8 cellular contexts compared by ENCODE assay signal in genomic region chr1:29202584-29203340, GRCh38. TPM values are rescaled to one million over a fixed set of nuclear protein-coding genes. Genes with fewer than 3 reads are reported as not detected.
DNase-seq lines count a peak whose midpoint lies in the region; ATAC-seq and FAIRE-seq lines count a peak whose summit lies in the region.

No MANE protein-coding gene starts in this region.

- peak; percentile 95 for FAIRE-seq in urothelium cell line (lab: Jason Lieb, UNC)

- peak; percentile 83 for DNase-seq in DMS 273 treated with DMSO at 0.1 percent for 48 hours (lab: John Stamatoyannopoulos, UW)
- DNase-seq in NCI-H1694 treated with DMSO at 0.1 percent for 48 hours (lab: John Stamatoyannopoulos, UW): peak; percentile 80
- peak; percentile 72 to 89 (median 80) for DNase-seq in T-helper 17 cell
- DNase-seq in amygdala (lab: John Stamatoyannopoulos, UW): peak; percentile 21 to 96 (median 78)
- peak; percentile 96 for DNase-seq in left ventricle myocardium superior
- peak; percentile 82 for DNase-seq in putamen (ENCODE audit: low spot score)
- DNase-seq in urothelium cell line (ENCODE audit: low spot score): peak; percentile 91

- intact Hi-C loops in left ventricle myocardium superior (cut with micrococcal nuclease): loop anchor here (5.0 kb wide), 2 partner anchors 170 to 320 kb away; no protein-coding TSS in a partner anchor

- H3K9me3 ChIP-seq in T-helper 17 cell (ENCODE audit: control insufficient read depth, low read length, poor library complexity, severe bottlenecking): no peaks in the 10 kb centered on the region

- no peak overlapping the region for H3K27ac Mint-ChIP-seq in T-helper 17 cell

- no peak overlapping the region for H3K4me3 Mint-ChIP-seq in T-helper 17 cell

- H3K27me3 Mint-ChIP-seq in T-helper 17 cell: no peaks in the 10 kb centered on the region

- H3K36me3 Mint-ChIP-seq in T-helper 17 cell (ENCODE audit: low read depth): peaks cover 5% of the 10 kb centered on the region

- no peaks in the 10 kb centered on the region for H3K4me1 Mint-ChIP-seq in T-helper 17 cell

- ATAC-seq in HG02571 (IDR thresholded peaks at IDR 0.05; ENCODE audit: unreplicated experiment) (peak; percentile 58), T-helper 17 cell (peak; percentile 90), left ventricle myocardium superior (peak; percentile 94)

RNA-seq across cellular contexts. Expression of gene SRSF4, which starts 21.1 kb away (rescaled TPM):
- total RNA-seq in T-helper 17 cell: 100 to 1,000 TPM in 1 of 2 donors, 10 to 100 TPM in 1; 88.8 to 103 TPM
- total RNA-seq in left ventricle myocardium superior: 53.8 TPM

RNA-seq across cellular contexts. Expression of gene MECR, which starts 28.0 kb away (rescaled TPM):
- total RNA-seq in T-helper 17 cell: 1 to 10 TPM; 7.6 to 8.0 TPM
- total RNA-seq in left ventricle myocardium superior: 33.1 TPM

RNA-seq across cellular contexts. Expression of gene PTPRU, which starts 33.6 kb away (rescaled TPM):
- total RNA-seq in T-helper 17 cell (not detected), left ventricle myocardium superior (19.2 TPM)

Comparison
In these comparisons a context has a peak if more than half of its experiments do, and no peak if none do; other contexts are left out.
1. Peak in every context shown above with its lines: DNase-seq and ATAC-seq.
2. RNA of gene PTPRU, which starts 33.6 kb away (total RNA-seq): 19.2 TPM in left ventricle myocardium superior (single experiment); not detected in T-helper 17 cell; every median in the first group is over 10 times any median in the second.